Comparison of ENCODE assay signal across 2 cellular contexts in the genomic region with DNA sequence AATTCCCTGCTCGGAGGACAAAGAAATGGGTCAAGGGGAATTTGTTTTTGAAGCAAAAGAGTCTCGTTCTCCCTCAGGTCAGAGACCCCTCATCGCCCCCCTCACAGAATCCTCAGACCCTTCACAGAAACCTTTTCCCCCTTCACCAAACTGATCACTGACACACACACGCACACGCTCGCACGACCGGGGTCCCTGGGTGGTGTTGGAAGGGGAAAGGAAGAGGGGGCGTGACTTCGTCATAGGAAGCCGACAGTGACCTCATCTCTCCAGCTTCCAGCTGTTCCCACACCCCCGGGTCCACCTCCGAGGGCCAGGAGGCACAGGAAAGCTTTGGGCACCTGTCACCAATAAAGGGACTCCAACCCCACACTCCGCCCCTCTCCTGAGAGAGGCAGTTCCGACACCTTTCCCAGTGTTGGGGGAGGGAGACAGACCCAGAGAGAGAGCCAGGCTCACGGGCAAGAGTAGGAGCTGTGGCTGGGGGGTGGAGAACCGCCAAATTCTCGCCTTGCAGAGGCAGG.
TF ChIP-seq lines count a peak whose summit lies in the region.

No MANE protein-coding gene starts in this region.

TF ChIP-seq in A549, 52 proteins besides CTCF, POLR2A, EP300 and RAD21 (continued from another document):
- no peak for TF ChIP-seq TP53 (CRISPR knock-in tag; IDR thresholded peaks at IDR 0.05)
- no peak for TF ChIP-seq FOXS1 (CRISPR knock-in tag; IDR thresholded peaks at IDR 0.05)
- TF ChIP-seq FOSB (CRISPR knock-in tag; IDR thresholded peaks at IDR 0.05) = no peak

TF ChIP-seq in HEK293, 187 proteins besides CTCF, POLR2A, EP300 and RAD21 (continued from another document and continues in another):
- TF ChIP-seq SP3 (tag by site-specific recombination; IDR thresholded peaks at IDR 0.05) (peak; percentile 61), ZNF664 (tag by site-specific recombination; IDR thresholded peaks at IDR 0.05) (no peak), ZNF10 (tag by site-specific recombination; IDR thresholded peaks at IDR 0.05) (no peak), ZNF335 (tag by site-specific recombination; conservative IDR thresholded peaks at IDR 0.05) (peak; percentile 71), GLIS1 (tag by site-specific recombination; IDR thresholded peaks at IDR 0.05) (peak; percentile 63), ZNF561 (tag by site-specific recombination; IDR thresholded peaks at IDR 0.05; ENCODE audit: borderline replicate concordance) (no peak), ZNF133 (tag by site-specific recombination; IDR thresholded peaks at IDR 0.05) (no peak), IKZF3 (tag by site-specific recombination; IDR thresholded peaks at IDR 0.05) (peak; percentile 85), ZIC2 (tag by site-specific recombination; IDR thresholded peaks at IDR 0.05) (peak; percentile 62; the same call in 1 of the 2 replicates), ZNF2 (tag by site-specific recombination; IDR thresholded peaks at IDR 0.05) (no peak), ZNF768 (tag by site-specific recombination; IDR thresholded peaks at IDR 0.05) (no peak), ZNF114 (tag by site-specific recombination; IDR thresholded peaks at IDR 0.05) (no peak), ZNF555 (tag by site-specific recombination; conservative IDR thresholded peaks at IDR 0.05) (no peak), ZNF311 (tag by site-specific recombination; IDR thresholded peaks at IDR 0.05; ENCODE audit: borderline replicate concordance) (no peak), ZNF19 (tag by site-specific recombination; IDR thresholded peaks at IDR 0.05; ENCODE audit: low read depth) (no peak), ZNF174 (tag by site-specific recombination; IDR thresholded peaks at IDR 0.05) (no peak), ZNF585B (tag by site-specific recombination; IDR thresholded peaks at IDR 0.05) (no peak), ZNF324 (tag by site-specific recombination; IDR thresholded peaks at IDR 0.05) (0 out of 2 replicates have a peak, but pooled peaks have one; percentile 15), HOXD13 (CRISPR knock-in tag; IDR thresholded peaks at IDR 0.05; ENCODE audit: borderline replicate concordance) (no peak), ZFP3 (tag by site-specific recombination; IDR thresholded peaks at IDR 0.05; ENCODE audit: low read depth) (no peak), KLF1 (tag by site-specific recombination; IDR thresholded peaks at IDR 0.05) (0 out of 2 replicates have a peak, but pooled peaks have one; percentile 9), SP7 (tag by site-specific recombination; IDR thresholded peaks at IDR 0.05) (peak; percentile 17; the same call in 1 of the 2 replicates), ZNF521 (tag by site-specific recombination; IDR thresholded peaks at IDR 0.05) (no peak), ZNF785 (tag by site-specific recombination; IDR thresholded peaks at IDR 0.05) (no peak), ZBTB21 (tag by site-specific recombination; IDR thresholded peaks at IDR 0.05) (peak; percentile 97), HOXA7 (CRISPR knock-in tag; IDR thresholded peaks at IDR 0.05; ENCODE audit: borderline replicate concordance) (no peak), ZSCAN23 (tag by site-specific recombination; IDR thresholded peaks at IDR 0.05) (0 out of 2 replicates have a peak, but pooled peaks have one; percentile 10), ZNF302 (tag by site-specific recombination; IDR thresholded peaks at IDR 0.05; ENCODE audit: low read depth) (no peak), SCRT1 (tag by site-specific recombination; IDR thresholded peaks at IDR 0.05; ENCODE audit: borderline replicate concordance) (no peak), ZNF510 (tag by site-specific recombination; IDR thresholded peaks at IDR 0.05; ENCODE audit: insufficient replicate concordance) (no peak), ZNF473 (tag by site-specific recombination; IDR thresholded peaks at IDR 0.05) (no peak), ZNF121 (tag by site-specific recombination; IDR thresholded peaks at IDR 0.05) (no peak), KLF16 (tag by site-specific recombination; IDR thresholded peaks at IDR 0.05) (peak; percentile 54), KLF8 (tag by site-specific recombination; IDR thresholded peaks at IDR 0.05) (peak; percentile 30; the same call in 1 of the 2 replicates), PRDM1 (tag by site-specific recombination; IDR thresholded peaks at IDR 0.05) (no peak), ZNF140 (tag by site-specific recombination; IDR thresholded peaks at IDR 0.05) (no peak), MZF1 (tag by site-specific recombination; IDR thresholded peaks at IDR 0.05; ENCODE audit: borderline replicate concordance) (no peak), ZNF394 (tag by site-specific recombination; IDR thresholded peaks at IDR 0.05; ENCODE audit: borderline replicate concordance) (peak; percentile 10; the same call in 1 of the 2 replicates), ZNF600 (tag by site-specific recombination; IDR thresholded peaks at IDR 0.05) (0 out of 2 replicates have a peak, but pooled peaks have one; percentile 56), ZNF76 (tag by site-specific recombination; IDR thresholded peaks at IDR 0.05; ENCODE audit: borderline replicate concordance, low read depth) (no peak)
- TF ChIP-seq, protein P1, sequence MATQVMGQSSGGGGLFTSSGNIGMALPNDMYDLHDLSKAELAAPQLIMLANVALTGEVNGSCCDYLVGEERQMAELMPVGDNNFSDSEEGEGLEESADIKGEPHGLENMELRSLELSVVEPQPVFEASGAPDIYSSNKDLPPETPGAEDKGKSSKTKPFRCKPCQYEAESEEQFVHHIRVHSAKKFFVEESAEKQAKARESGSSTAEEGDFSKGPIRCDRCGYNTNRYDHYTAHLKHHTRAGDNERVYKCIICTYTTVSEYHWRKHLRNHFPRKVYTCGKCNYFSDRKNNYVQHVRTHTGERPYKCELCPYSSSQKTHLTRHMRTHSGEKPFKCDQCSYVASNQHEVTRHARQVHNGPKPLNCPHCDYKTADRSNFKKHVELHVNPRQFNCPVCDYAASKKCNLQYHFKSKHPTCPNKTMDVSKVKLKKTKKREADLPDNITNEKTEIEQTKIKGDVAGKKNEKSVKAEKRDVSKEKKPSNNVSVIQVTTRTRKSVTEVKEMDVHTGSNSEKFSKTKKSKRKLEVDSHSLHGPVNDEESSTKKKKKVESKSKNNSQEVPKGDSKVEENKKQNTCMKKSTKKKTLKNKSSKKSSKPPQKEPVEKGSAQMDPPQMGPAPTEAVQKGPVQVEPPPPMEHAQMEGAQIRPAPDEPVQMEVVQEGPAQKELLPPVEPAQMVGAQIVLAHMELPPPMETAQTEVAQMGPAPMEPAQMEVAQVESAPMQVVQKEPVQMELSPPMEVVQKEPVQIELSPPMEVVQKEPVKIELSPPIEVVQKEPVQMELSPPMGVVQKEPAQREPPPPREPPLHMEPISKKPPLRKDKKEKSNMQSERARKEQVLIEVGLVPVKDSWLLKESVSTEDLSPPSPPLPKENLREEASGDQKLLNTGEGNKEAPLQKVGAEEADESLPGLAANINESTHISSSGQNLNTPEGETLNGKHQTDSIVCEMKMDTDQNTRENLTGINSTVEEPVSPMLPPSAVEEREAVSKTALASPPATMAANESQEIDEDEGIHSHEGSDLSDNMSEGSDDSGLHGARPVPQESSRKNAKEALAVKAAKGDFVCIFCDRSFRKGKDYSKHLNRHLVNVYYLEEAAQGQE (tag by site-specific recombination; IDR thresholded peaks at IDR 0.05) = no peak
- TF ChIP-seq, protein P2, sequence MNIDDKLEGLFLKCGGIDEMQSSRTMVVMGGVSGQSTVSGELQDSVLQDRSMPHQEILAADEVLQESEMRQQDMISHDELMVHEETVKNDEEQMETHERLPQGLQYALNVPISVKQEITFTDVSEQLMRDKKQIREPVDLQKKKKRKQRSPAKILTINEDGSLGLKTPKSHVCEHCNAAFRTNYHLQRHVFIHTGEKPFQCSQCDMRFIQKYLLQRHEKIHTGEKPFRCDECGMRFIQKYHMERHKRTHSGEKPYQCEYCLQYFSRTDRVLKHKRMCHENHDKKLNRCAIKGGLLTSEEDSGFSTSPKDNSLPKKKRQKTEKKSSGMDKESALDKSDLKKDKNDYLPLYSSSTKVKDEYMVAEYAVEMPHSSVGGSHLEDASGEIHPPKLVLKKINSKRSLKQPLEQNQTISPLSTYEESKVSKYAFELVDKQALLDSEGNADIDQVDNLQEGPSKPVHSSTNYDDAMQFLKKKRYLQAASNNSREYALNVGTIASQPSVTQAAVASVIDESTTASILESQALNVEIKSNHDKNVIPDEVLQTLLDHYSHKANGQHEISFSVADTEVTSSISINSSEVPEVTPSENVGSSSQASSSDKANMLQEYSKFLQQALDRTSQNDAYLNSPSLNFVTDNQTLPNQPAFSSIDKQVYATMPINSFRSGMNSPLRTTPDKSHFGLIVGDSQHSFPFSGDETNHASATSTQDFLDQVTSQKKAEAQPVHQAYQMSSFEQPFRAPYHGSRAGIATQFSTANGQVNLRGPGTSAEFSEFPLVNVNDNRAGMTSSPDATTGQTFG (tag by site-specific recombination; IDR thresholded peaks at IDR 0.05; ENCODE audit: borderline replicate concordance) = no peak
- TF ChIP-seq, protein P3, sequence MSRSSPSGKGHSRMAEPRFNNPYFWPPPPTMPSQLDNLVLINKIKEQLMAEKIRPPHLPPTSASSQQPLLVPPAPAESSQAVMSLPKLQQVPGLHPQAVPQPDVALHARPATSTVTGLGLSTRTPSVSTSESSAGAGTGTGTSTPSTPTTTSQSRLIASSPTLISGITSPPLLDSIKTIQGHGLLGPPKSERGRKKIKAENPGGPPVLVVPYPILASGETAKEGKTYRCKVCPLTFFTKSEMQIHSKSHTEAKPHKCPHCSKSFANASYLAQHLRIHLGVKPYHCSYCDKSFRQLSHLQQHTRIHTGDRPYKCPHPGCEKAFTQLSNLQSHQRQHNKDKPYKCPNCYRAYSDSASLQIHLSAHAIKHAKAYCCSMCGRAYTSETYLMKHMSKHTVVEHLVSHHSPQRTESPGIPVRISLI (tag by site-specific recombination; IDR thresholded peaks at IDR 0.05) = no peak
- TF ChIP-seq, protein P4, sequence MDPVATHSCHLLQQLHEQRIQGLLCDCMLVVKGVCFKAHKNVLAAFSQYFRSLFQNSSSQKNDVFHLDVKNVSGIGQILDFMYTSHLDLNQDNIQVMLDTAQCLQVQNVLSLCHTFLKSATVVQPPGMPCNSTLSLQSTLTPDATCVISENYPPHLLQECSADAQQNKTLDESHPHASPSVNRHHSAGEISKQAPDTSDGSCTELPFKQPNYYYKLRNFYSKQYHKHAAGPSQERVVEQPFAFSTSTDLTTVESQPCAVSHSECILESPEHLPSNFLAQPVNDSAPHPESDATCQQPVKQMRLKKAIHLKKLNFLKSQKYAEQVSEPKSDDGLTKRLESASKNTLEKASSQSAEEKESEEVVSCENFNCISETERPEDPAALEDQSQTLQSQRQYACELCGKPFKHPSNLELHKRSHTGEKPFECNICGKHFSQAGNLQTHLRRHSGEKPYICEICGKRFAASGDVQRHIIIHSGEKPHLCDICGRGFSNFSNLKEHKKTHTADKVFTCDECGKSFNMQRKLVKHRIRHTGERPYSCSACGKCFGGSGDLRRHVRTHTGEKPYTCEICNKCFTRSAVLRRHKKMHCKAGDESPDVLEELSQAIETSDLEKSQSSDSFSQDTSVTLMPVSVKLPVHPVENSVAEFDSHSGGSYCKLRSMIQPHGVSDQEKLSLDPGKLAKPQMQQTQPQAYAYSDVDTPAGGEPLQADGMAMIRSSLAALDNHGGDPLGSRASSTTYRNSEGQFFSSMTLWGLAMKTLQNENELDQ (tag by site-specific recombination; IDR thresholded peaks at IDR 0.05; ENCODE audit: low read depth) = no peak
- TF ChIP-seq, protein P5, sequence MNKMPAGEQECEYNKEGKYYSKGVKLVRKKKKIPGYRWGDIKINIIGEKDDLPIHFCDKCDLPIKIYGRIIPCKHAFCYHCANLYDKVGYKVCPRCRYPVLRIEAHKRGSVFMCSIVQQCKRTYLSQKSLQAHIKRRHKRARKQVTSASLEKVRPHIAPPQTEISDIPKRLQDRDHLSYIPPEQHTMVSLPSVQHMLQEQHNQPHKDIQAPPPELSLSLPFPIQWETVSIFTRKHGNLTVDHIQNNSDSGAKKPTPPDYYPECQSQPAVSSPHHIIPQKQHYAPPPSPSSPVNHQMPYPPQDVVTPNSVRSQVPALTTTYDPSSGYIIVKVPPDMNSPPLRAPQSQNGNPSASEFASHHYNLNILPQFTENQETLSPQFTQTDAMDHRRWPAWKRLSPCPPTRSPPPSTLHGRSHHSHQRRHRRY (tag by site-specific recombination; IDR thresholded peaks at IDR 0.05) = 0 out of 2 replicates have a peak, but pooled peaks have one; percentile 51
- TF ChIP-seq, protein P6, sequence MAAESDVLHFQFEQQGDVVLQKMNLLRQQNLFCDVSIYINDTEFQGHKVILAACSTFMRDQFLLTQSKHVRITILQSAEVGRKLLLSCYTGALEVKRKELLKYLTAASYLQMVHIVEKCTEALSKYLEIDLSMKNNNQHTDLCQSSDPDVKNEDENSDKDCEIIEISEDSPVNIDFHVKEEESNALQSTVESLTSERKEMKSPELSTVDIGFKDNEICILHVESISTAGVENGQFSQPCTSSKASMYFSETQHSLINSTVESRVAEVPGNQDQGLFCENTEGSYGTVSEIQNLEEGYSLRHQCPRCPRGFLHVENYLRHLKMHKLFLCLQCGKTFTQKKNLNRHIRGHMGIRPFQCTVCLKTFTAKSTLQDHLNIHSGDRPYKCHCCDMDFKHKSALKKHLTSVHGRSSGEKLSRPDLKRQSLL (tag by site-specific recombination; IDR thresholded peaks at IDR 0.05) = no peak
- TF ChIP-seq, protein P7, sequence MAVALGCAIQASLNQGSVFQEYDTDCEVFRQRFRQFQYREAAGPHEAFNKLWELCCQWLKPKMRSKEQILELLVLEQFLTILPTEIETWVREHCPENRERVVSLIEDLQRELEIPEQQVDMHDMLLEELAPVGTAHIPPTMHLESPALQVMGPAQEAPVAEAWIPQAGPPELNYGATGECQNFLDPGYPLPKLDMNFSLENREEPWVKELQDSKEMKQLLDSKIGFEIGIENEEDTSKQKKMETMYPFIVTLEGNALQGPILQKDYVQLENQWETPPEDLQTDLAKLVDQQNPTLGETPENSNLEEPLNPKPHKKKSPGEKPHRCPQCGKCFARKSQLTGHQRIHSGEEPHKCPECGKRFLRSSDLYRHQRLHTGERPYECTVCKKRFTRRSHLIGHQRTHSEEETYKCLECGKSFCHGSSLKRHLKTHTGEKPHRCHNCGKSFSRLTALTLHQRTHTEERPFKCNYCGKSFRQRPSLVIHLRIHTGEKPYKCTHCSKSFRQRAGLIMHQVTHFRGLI (tag by site-specific recombination; IDR thresholded peaks at IDR 0.05) = no peak
- TF ChIP-seq, protein P8, sequence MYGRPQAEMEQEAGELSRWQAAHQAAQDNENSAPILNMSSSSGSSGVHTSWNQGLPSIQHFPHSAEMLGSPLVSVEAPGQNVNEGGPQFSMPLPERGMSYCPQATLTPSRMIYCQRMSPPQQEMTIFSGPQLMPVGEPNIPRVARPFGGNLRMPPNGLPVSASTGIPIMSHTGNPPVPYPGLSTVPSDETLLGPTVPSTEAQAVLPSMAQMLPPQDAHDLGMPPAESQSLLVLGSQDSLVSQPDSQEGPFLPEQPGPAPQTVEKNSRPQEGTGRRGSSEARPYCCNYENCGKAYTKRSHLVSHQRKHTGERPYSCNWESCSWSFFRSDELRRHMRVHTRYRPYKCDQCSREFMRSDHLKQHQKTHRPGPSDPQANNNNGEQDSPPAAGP (tag by site-specific recombination; IDR thresholded peaks at IDR 0.05) = peak; percentile 47
- TF ChIP-seq, protein P9, sequence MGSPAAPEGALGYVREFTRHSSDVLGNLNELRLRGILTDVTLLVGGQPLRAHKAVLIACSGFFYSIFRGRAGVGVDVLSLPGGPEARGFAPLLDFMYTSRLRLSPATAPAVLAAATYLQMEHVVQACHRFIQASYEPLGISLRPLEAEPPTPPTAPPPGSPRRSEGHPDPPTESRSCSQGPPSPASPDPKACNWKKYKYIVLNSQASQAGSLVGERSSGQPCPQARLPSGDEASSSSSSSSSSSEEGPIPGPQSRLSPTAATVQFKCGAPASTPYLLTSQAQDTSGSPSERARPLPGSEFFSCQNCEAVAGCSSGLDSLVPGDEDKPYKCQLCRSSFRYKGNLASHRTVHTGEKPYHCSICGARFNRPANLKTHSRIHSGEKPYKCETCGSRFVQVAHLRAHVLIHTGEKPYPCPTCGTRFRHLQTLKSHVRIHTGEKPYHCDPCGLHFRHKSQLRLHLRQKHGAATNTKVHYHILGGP (tag by site-specific recombination; IDR thresholded peaks at IDR 0.05) = no peak
